ENCODE assay signal across 2 cellular contexts in the genomic region with DNA sequence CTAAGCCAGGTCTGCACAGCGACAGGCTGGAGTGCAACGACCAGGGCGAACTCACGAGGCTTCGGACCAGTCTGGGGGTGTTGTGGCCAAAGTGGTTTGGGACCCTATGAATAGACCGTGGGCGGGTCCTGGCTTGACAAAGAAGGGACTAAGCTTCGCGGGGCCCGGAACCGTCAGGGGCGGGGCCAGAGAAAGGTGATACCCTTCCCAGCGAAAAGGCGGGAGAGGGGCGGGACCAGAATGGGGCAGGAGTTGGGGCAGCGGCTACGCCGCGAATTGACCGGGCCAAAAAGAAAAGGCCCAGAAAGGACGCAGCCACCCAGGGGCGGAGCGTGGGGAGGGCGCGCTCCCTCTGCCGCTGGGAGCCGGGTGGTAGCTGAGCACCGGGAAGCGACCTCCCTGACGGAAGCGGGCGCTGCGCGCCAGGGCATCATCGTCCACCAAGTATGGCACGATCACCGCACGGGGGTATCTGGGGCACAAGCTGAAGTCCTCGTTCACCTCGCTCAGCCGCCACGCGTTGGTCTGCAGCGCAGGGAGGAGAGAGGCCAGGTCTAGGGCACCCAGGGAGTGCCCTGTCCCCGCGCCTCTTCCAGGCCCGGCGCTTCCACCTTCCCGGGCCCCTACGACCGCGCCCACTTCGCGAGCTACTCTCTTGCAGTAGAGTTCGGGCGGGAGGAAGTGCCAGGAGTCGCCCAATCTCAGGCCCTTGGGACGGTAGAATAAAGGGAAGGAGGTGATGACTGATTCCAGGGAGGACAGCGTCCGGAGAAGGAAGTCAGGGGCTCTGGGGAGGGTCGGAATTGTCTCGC.
A peak's percentile ranks its signal among the peaks of the same experiment; 100 is the strongest.
TF ChIP-seq lines count a peak whose summit lies in the region.

No MANE protein-coding gene starts in this region.

TF ChIP-seq in SK-N-SH treated with all-trans-retinoic acid at 6 μM for 48 hours, 23 proteins besides CTCF, POLR2A, EP300 and RAD21:
- TF ChIP-seq PPARA (CRISPR knock-in tag; IDR thresholded peaks at IDR 0.05; ENCODE audit: borderline replicate concordance) (no peak), ZNF70 (CRISPR knock-in tag; IDR thresholded peaks at IDR 0.05) (no peak), ZFP30 (CRISPR knock-in tag; IDR thresholded peaks at IDR 0.05) (no peak), BACH2 (CRISPR knock-in tag; IDR thresholded peaks at IDR 0.05; ENCODE audit: borderline replicate concordance) (no peak), TCF4 (CRISPR knock-in tag; IDR thresholded peaks at IDR 0.05; ENCODE audit: borderline replicate concordance) (no peak), ZC3H10 (CRISPR knock-in tag; IDR thresholded peaks at IDR 0.05) (no peak), ZNF565 (CRISPR knock-in tag; conservative IDR thresholded peaks at IDR 0.05; ENCODE audit: low read depth) (no peak)
- TF ChIP-seq, protein P1, sequence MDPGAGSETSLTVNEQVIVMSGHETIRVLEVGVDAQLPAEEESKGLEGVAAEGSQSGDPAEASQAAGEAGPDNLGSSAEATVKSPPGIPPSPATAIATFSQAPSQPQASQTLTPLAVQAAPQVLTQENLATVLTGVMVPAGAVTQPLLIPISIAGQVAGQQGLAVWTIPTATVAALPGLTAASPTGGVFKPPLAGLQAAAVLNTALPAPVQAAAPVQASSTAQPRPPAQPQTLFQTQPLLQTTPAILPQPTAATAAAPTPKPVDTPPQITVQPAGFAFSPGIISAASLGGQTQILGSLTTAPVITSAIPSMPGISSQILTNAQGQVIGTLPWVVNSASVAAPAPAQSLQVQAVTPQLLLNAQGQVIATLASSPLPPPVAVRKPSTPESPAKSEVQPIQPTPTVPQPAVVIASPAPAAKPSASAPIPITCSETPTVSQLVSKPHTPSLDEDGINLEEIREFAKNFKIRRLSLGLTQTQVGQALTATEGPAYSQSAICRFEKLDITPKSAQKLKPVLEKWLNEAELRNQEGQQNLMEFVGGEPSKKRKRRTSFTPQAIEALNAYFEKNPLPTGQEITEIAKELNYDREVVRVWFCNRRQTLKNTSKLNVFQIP (CRISPR knock-in tag; IDR thresholded peaks at IDR 0.05; ENCODE audit: borderline replicate concordance, low read depth), result no peak
- TF ChIP-seq, protein P2, sequence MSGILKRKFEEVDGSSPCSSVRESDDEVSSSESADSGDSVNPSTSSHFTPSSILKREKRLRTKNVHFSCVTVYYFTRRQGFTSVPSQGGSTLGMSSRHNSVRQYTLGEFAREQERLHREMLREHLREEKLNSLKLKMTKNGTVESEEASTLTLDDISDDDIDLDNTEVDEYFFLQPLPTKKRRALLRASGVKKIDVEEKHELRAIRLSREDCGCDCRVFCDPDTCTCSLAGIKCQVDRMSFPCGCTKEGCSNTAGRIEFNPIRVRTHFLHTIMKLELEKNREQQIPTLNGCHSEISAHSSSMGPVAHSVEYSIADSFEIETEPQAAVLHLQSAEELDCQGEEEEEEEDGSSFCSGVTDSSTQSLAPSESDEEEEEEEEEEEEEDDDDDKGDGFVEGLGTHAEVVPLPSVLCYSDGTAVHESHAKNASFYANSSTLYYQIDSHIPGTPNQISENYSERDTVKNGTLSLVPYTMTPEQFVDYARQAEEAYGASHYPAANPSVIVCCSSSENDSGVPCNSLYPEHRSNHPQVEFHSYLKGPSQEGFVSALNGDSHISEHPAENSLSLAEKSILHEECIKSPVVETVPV (CRISPR knock-in tag; IDR thresholded peaks at IDR 0.05), result no peak

TF ChIP-seq in GM12878, 131 proteins besides CTCF, POLR2A, EP300 and RAD21 (continues in another document):
- TF ChIP-seq ZNF687 (IDR thresholded peaks at IDR 0.05), result no peak; the same call in 1 of the 2 replicates
- no peak for TF ChIP-seq ZNF384 (IDR thresholded peaks at IDR 0.05; ENCODE audit: borderline replicate concordance, low read depth, low read length)
- TF ChIP-seq, protein P3, sequence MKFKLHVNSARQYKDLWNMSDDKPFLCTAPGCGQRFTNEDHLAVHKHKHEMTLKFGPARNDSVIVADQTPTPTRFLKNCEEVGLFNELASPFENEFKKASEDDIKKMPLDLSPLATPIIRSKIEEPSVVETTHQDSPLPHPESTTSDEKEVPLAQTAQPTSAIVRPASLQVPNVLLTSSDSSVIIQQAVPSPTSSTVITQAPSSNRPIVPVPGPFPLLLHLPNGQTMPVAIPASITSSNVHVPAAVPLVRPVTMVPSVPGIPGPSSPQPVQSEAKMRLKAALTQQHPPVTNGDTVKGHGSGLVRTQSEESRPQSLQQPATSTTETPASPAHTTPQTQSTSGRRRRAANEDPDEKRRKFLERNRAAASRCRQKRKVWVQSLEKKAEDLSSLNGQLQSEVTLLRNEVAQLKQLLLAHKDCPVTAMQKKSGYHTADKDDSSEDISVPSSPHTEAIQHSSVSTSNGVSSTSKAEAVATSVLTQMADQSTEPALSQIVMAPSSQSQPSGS (IDR thresholded peaks at IDR 0.05; ENCODE audit: low read length), result no peak
- no peak for TF ChIP-seq SUZ12 (IDR thresholded peaks at IDR 0.05; ENCODE audit: unreplicated experiment)
- no peak for TF ChIP-seq MYB (IDR thresholded peaks at IDR 0.05; ENCODE audit: borderline replicate concordance, low read depth, low read length)
- no peak for TF ChIP-seq ELK1 (IDR thresholded peaks at IDR 0.05; ENCODE audit: low read depth, low read length)
- TF ChIP-seq, protein P4, sequence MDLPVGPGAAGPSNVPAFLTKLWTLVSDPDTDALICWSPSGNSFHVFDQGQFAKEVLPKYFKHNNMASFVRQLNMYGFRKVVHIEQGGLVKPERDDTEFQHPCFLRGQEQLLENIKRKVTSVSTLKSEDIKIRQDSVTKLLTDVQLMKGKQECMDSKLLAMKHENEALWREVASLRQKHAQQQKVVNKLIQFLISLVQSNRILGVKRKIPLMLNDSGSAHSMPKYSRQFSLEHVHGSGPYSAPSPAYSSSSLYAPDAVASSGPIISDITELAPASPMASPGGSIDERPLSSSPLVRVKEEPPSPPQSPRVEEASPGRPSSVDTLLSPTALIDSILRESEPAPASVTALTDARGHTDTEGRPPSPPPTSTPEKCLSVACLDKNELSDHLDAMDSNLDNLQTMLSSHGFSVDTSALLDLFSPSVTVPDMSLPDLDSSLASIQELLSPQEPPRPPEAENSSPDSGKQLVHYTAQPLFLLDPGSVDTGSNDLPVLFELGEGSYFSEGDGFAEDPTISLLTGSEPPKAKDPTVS (IDR thresholded peaks at IDR 0.05; ENCODE audit: low read depth, low read length), result no peak
- TF ChIP-seq HDAC2 (IDR thresholded peaks at IDR 0.05), result no peak
- TF ChIP-seq, protein P5, sequence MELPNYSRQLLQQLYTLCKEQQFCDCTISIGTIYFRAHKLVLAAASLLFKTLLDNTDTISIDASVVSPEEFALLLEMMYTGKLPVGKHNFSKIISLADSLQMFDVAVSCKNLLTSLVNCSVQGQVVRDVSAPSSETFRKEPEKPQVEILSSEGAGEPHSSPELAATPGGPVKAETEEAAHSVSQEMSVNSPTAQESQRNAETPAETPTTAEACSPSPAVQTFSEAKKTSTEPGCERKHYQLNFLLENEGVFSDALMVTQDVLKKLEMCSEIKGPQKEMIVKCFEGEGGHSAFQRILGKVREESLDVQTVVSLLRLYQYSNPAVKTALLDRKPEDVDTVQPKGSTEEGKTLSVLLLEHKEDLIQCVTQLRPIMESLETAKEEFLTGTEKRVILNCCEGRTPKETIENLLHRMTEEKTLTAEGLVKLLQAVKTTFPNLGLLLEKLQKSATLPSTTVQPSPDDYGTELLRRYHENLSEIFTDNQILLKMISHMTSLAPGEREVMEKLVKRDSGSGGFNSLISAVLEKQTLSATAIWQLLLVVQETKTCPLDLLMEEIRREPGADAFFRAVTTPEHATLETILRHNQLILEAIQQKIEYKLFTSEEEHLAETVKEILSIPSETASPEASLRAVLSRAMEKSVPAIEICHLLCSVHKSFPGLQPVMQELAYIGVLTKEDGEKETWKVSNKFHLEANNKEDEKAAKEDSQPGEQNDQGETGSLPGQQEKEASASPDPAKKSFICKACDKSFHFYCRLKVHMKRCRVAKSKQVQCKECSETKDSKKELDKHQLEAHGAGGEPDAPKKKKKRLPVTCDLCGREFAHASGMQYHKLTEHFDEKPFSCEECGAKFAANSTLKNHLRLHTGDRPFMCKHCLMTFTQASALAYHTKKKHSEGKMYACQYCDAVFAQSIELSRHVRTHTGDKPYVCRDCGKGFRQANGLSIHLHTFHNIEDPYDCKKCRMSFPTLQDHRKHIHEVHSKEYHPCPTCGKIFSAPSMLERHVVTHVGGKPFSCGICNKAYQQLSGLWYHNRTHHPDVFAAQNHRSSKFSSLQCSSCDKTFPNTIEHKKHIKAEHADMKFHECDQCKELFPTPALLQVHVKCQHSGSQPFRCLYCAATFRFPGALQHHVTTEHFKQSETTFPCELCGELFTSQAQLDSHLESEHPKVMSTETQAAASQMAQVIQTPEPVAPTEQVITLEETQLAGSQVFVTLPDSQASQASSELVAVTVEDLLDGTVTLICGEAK (IDR thresholded peaks at IDR 0.05; ENCODE audit: borderline replicate concordance), result 0 out of 2 replicates have a peak, but pooled peaks have one; percentile 21
- TF ChIP-seq CEBPZ (IDR thresholded peaks at IDR 0.05; ENCODE audit: low read depth, low read length), result no peak
- no peak for TF ChIP-seq STAT1 (conservative IDR thresholded peaks at IDR 0.05)
- no peak for TF ChIP-seq CHD2 (IDR thresholded peaks at IDR 0.05; ENCODE audit: borderline replicate concordance, low read depth, low read length)
- TF ChIP-seq BMI1 (IDR thresholded peaks at IDR 0.05; ENCODE audit: borderline replicate concordance), result no peak
- no peak for TF ChIP-seq ZNF217 (IDR thresholded peaks at IDR 0.05)
- no peak for TF ChIP-seq RCOR1 (conservative IDR thresholded peaks at IDR 0.05; ENCODE audit: low read depth, low read length)
